ENCODE assay signal across 8 cellular contexts in the genomic region with DNA sequence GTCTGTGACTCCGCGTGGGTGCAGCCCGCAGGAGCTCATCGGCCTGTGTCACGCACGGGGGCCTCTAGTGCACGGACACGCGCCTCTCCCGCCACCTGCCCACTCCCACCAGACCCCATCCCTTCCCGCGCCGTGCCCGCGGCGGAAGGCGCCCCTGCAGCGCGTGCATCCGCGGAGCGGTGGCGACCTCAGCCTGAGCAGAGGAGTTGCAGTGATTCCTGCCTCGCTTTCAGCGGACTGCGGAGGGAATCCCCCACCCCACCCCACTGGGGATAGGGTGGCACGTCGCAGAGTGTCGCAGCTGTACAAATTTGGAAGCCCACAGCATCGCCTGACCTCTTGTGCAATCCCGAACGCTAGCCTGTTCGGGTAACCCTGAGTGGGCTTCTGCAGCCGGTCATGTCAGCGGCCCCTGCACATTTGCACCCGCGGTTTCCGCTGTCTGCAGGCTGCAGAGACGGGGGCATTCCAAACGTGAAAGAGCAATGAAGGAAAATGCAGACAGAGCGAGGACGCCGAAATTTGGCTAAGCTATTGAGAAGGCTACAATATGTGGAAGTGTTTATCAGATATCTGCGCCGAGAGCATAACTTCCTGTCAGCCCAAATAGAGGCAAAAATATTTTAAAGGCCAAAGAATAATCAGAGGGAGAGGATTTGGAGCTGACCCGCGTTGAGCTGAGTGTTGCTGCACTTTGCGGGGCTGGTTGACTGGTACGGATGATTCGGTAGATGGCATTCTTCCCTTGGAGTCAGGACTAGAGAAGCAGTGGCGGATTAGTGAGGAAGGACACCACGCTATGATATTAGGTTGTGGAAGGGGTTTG. TPM values are rescaled to one million over a fixed set of nuclear protein-coding genes. Genes with fewer than 3 reads are reported as not detected.
A peak's percentile ranks its signal among the peaks of the same experiment; 100 is the strongest.
DNase-seq lines count a peak whose midpoint lies in the region; ATAC-seq, FAIRE-seq and TF ChIP-seq lines count a peak whose summit lies in the region.

No MANE protein-coding gene starts in this region.

- peaks cover 52% of the 10 kb centered on the region for H3K27me3 Mint-ChIP-seq in activated naive CD8-positive, alpha-beta T cell treated with anti-CD3 and anti-CD28 coated beads, Interleukin-2, amount 50 U/mL, for 24 hours

- H3K18ac ChIP-seq in trophoblast cell (ENCODE audit: low read length): no peak overlapping the region

- H3K27ac ChIP-seq in right atrium auricular region: no peak overlapping the region
- H3K27ac ChIP-seq in trophoblast cell (ENCODE audit: low read depth, low read length): no peak overlapping the region

- H2AK5ac ChIP-seq in trophoblast cell (ENCODE audit: low read length): no peak overlapping the region

- H2BK12ac ChIP-seq in trophoblast cell (ENCODE audit: low read length): no peak overlapping the region

- peaks cover 0 to 24% of the 10 kb centered on the region in 2 donors for H3K4me1 ChIP-seq in right atrium auricular region
- H3K4me1 ChIP-seq in trophoblast cell (ENCODE audit: control insufficient read depth in 1 of 2, insufficient read depth in 2 of 2, low read length in 2 of 2): peaks cover 15% of the 10 kb centered on the region in 2 experiments

- WGBS in trophoblast cell (ENCODE audit: extremely low coverage, insufficient coverage, insufficient read length): no CpG with 5 or more reads among the region's 52 CpGs

- DNase-seq in DMS153 (lab: John Stamatoyannopoulos, UW) (peak; percentile 38), LNCaP clone FGC (ENCODE audit: low read depth) (no peak), right atrium auricular region (ENCODE audit: low spot score) (no peak), trophoblast cell (peak; percentile 6 to 17), NCI-H128 (lab: John Stamatoyannopoulos, UW; ENCODE audit: unreplicated experiment) (no peak), RCC 7860 (ENCODE audit: low spot score) (no peak)
- DNase-seq in activated naive CD8-positive, alpha-beta T cell treated with anti-CD3 and anti-CD28 coated beads, Interleukin-2, amount 50 U/mL, for 24 hours: peak; percentile 2

- H3K36me3 Mint-ChIP-seq in activated naive CD8-positive, alpha-beta T cell treated with anti-CD3 and anti-CD28 coated beads, Interleukin-2, amount 50 U/mL, for 24 hours (ENCODE audit: low read depth): no peaks in the 10 kb centered on the region

- peak; percentile 14 for ATAC-seq in GM21528 (IDR thresholded peaks at IDR 0.05; ENCODE audit: low FRiP score, unreplicated experiment)
- ATAC-seq in activated naive CD8-positive, alpha-beta T cell treated with anti-CD3 and anti-CD28 coated beads, Interleukin-2, amount 50 U/mL, for 24 hours: peak; percentile 33

- peaks cover 11% of the 10 kb centered on the region for H3K4me1 Mint-ChIP-seq in activated naive CD8-positive, alpha-beta T cell treated with anti-CD3 and anti-CD28 coated beads, Interleukin-2, amount 50 U/mL, for 24 hours

- H3K4me2 ChIP-seq in trophoblast cell (ENCODE audit: low read length): peak overlapping the region; percentile 82

- H3K27me3 ChIP-seq in right atrium auricular region (peaks cover 0 to 4% of the 10 kb centered on the region in 2 donors), trophoblast cell (ENCODE audit: insufficient read depth, low read length) (peaks cover 40% of the 10 kb centered on the region)

- H3K36me3 ChIP-seq in right atrium auricular region: no peaks in the 10 kb centered on the region
- H3K36me3 ChIP-seq in trophoblast cell (ENCODE audit: control insufficient read depth in 1 of 2, insufficient read depth in 2 of 2, low read length in 2 of 2): no peaks in the 10 kb centered on the region

- H3K9ac ChIP-seq in trophoblast cell (ENCODE audit: low read length): no peak overlapping the region

- no peak overlapping the region for H3K27ac Mint-ChIP-seq in activated naive CD8-positive, alpha-beta T cell treated with anti-CD3 and anti-CD28 coated beads, Interleukin-2, amount 50 U/mL, for 24 hours

- H3K14ac ChIP-seq in trophoblast cell (ENCODE audit: low read length): no peak overlapping the region

- no peak overlapping the region for H4K8ac ChIP-seq in trophoblast cell (ENCODE audit: low read depth, low read length)

- FAIRE-seq in RCC 7860 (lab: Jason Lieb, UNC): no peak

- no peak overlapping the region for H4K91ac ChIP-seq in trophoblast cell (ENCODE audit: low read depth, low read length)

- peak overlapping the region; percentile 16 for H3K4me3 Mint-ChIP-seq in activated naive CD8-positive, alpha-beta T cell treated with anti-CD3 and anti-CD28 coated beads, Interleukin-2, amount 50 U/mL, for 24 hours

- H2AFZ ChIP-seq in trophoblast cell (ENCODE audit: insufficient read depth, low read length, poor library complexity): peak overlapping the region; percentile 35

- TF ChIP-seq CTCF in LNCaP clone FGC (IDR thresholded peaks at IDR 0.05; ENCODE audit: control insufficient read depth, extremely low read depth, insufficient read depth): no peak
- TF ChIP-seq CTCF in right atrium auricular region (IDR thresholded peaks at IDR 0.05): peak in 1 of 2 donors; percentile 19

- no peak overlapping the region for H3K4ac ChIP-seq in trophoblast cell (ENCODE audit: low read depth, low read length)

- H2BK5ac ChIP-seq in trophoblast cell (ENCODE audit: low read depth, low read length, poor library complexity): no peak overlapping the region

- H3K9me3 Mint-ChIP-seq in activated naive CD8-positive, alpha-beta T cell treated with anti-CD3 and anti-CD28 coated beads, Interleukin-2, amount 50 U/mL, for 24 hours: no peaks in the 10 kb centered on the region

- H3K23ac ChIP-seq in trophoblast cell (ENCODE audit: low read length): no peak overlapping the region

- no peaks in the 10 kb centered on the region for H3K79me1 ChIP-seq in trophoblast cell (ENCODE audit: low read length)

- H3K9me3 ChIP-seq in right atrium auricular region (no peaks in the 10 kb centered on the region), trophoblast cell (ENCODE audit: insufficient read depth, low read depth, low read length) (peaks cover 5% of the 10 kb centered on the region)

- H3K79me2 ChIP-seq in trophoblast cell (ENCODE audit: control insufficient read depth, insufficient read depth, low read length, poor library complexity): no peaks in the 10 kb centered on the region

- H4K12ac ChIP-seq in trophoblast cell (ENCODE audit: low read depth, low read length): no peak overlapping the region

- peak overlapping the region; percentile 17 for H3K4me3 ChIP-seq in LNCaP clone FGC (ENCODE audit: low read depth, low read length)
- H3K4me3 ChIP-seq in right atrium auricular region: peak overlapping the region; percentile 42 to 57
- peak overlapping the region; percentile 64 for H3K4me3 ChIP-seq in trophoblast cell (ENCODE audit: low read depth, low read length)

- H2BK120ac ChIP-seq in trophoblast cell (ENCODE audit: insufficient read depth, low read length, poor library complexity): no peak overlapping the region

RNA-seq across cellular contexts. Expression of a gene that starts 0.6 kb away (rescaled TPM):
- total RNA-seq in right atrium auricular region: under 1 TPM; 0.30 to 0.86 TPM
- 0.18 and 0.19 TPM in 2 replicates for polyA plus RNA-seq in trophoblast cell (2013)

Comparison
In these comparisons a context has a peak if more than half of its experiments do, and no peak if none do; other contexts are left out.
1. DNase-seq: peak in DMS153 (single experiment), activated naive CD8-positive, alpha-beta T cell treated with anti-CD3 and anti-CD28 coated beads, Interleukin-2, amount 50 U/mL, for 24 hours (single experiment) and trophoblast cell (2 of 2); none in LNCaP clone FGC (single experiment), right atrium auricular region (single experiment), NCI-H128 (single experiment) and RCC 7860 (single experiment).
2. Peak in every context shown above with its lines, with median percentiles within 50 percentile points of each other: H3K4me3 ChIP-seq.